ENCODE assay signal across 9 cellular contexts in the genomic region with DNA sequence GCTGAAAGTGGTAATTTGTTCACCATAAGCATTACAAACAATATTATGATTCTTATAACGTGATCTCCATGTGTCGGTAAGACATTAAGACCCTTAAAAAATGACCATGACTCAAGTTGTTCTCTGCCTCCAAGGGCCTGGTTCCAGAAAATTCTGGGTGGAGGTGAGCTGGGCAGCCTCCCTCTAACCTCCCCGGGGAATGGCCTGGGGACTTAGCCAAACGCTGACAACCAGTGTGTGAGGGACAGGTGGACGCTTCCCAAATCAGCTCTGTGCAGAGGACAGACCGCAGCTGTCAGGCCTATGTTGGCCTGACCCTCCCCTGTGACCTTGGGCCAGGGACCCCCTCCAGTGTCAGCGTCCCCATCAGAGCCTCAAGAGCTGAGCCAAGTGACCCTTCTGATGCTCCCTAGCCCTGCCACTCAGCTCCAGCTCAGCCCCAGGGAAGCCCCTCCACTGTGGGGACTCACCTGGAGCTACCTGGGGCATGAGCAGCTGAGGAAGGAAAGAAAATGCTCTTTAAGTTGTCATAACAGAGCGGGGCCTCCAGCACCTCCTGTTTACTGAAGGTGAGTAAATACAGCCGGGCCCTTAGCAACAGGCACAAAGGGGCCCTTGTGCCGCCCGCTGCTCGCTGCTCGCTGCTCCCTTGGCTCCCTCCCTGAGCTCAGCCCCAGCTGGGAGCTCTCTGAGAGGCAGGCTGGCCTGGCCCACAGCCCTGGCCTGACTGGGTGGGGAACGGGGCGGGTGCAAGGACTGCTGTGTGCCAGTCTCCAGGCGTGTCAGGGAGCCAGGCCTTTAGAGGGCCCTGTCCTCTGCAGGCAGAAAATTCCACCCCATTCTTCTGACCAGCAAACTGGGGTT.
DNase-seq lines count a peak whose midpoint lies in the region; ATAC-seq, FAIRE-seq and TF ChIP-seq lines count a peak whose summit lies in the region.
"Had no signal": no experiment of that assay in that cellular context is flagged by ENCODE, and none has a peak within 500 bp of the region (broad histone marks: within the 10 kb centered on the region; RNA-seq: fewer than 3 reads in every experiment).

No MANE protein-coding gene starts in this region.

- H3K27ac ChIP-seq in breast epithelium (peak overlapping the region; percentile 96 to 98), HepG2 (ENCODE audit: extremely low read length, insufficient read depth, low read length) (peak overlapping the region; percentile 83)

- WGBS in HepG2 (ENCODE audit: low lambda C conversion rate) = 0% methylated on average over 4 of the region's 16 CpGs

- peak overlapping the region; percentile 75 for H3K9ac ChIP-seq in HepG2 (ENCODE audit: insufficient read depth, low read depth, low read length)

- peaks cover 11% of the 10 kb centered on the region for H3K27me3 Mint-ChIP-seq in activated CD4-positive, alpha-beta memory T cell treated with anti-CD3 and anti-CD28 coated beads, Interleukin-2, amount 10 ng/mL, durations not matched to agents 7 days and 5 days

- H3K4me1 ChIP-seq in breast epithelium (peaks cover 4 to 20% of the 10 kb centered on the region in 2 donors), HepG2 (ENCODE audit: insufficient read depth, low read length) (peaks cover 85% of the 10 kb centered on the region)

- CTCF ChIA-PET in HepG2 (lab: Yijun Ruan, JAX; ENCODE audit: low intra/inter-chr PET ratio, low total read pairs) = interaction anchor here (0.7 kb wide), 1 partner anchor 114 kb away, joined by 3 read pairs; no protein-coding TSS in a partner anchor
- CTCF ChIA-PET in activated CD4-positive, alpha-beta memory T cell treated with anti-CD3 and anti-CD28 coated beads, Interleukin-2, amount 10 ng/mL, durations not matched to agents 7 days and 5 days (lab: Charles Lee) = interaction anchor here (1.5 kb wide), 1 partner anchor 18 kb away, joined by 3 read pairs; no protein-coding TSS in a partner anchor

- H2AFZ ChIP-seq in HepG2 (ENCODE audit: low read length) = no peak overlapping the region

- no peaks in the 10 kb centered on the region for H3K4me1 Mint-ChIP-seq in activated CD4-positive, alpha-beta memory T cell treated with anti-CD3 and anti-CD28 coated beads, Interleukin-2, amount 10 ng/mL, durations not matched to agents 7 days and 5 days

- no peak overlapping the region for H3K27ac Mint-ChIP-seq in activated CD4-positive, alpha-beta memory T cell treated with anti-CD3 and anti-CD28 coated beads, Interleukin-2, amount 10 ng/mL, durations not matched to agents 7 days and 5 days

- TF ChIP-seq POLR2A in breast epithelium (IDR thresholded peaks at IDR 0.05) (no peak), HepG2 (IDR thresholded peaks at IDR 0.05; ENCODE audit: insufficient read depth in 1 of 2, low read depth in 2 of 2, low read length in 2 of 2) (peak in 1 of 2 experiments; percentile 2; a peak in 2 of 4 replicates)

- no peaks in the 10 kb centered on the region for H3K9me3 Mint-ChIP-seq in activated CD4-positive, alpha-beta memory T cell treated with anti-CD3 and anti-CD28 coated beads, Interleukin-2, amount 10 ng/mL, durations not matched to agents 7 days and 5 days

- H3K4me2 ChIP-seq in HepG2 (ENCODE audit: low read depth, low read length) = peak overlapping the region; percentile 89

- no peak overlapping the region for H3K4me3 Mint-ChIP-seq in activated CD4-positive, alpha-beta memory T cell treated with anti-CD3 and anti-CD28 coated beads, Interleukin-2, amount 10 ng/mL, durations not matched to agents 7 days and 5 days

- peak; percentile 52; the same call in 1 of the 2 replicates for TF ChIP-seq RAD21 in HepG2 (CRISPR knock-in tag; IDR thresholded peaks at IDR 0.05)

- FAIRE-seq in HepG2 (lab: Jason Lieb, UNC) = peak; percentile 79

- peak; percentile 22 for DNase-seq in NCI-H82 (lab: John Stamatoyannopoulos, UW)
- no peak for DNase-seq in NCI-H82 treated with DMSO at 0.1 percent for 48 hours (lab: John Stamatoyannopoulos, UW; ENCODE audit: unreplicated experiment)
- DNase-seq in breast epithelium (ENCODE audit: low spot score in 2 of 2) = peak; percentile 82 to 91
- peak; percentile 93 for DNase-seq in HepG2 (ENCODE audit: low spot score)
- peak; percentile 73 for DNase-seq in ureter (ENCODE audit: low spot score)
- no peak for DNase-seq in GM20000 (ENCODE audit: low spot score)
- no peak for DNase-seq in activated CD4-positive, alpha-beta memory T cell treated with anti-CD3 and anti-CD28 coated beads, Interleukin-2, amount 10 ng/mL, durations not matched to agents 7 days and 5 days
- DNase-seq: cortex of kidney had no signal

- BruUV-seq in HepG2 (replicated peaks; lab: Mats Ljungman, UMichigan) = no TSS peak

- POLR2A ChIA-PET in HepG2 (lab: Yijun Ruan, JAX) = interaction anchor here (0.6 to 3.5 kb wide), 12 partner anchors 10 to 807 kb away, joined by 3 to 60 read pairs (median 4); partner anchors contain the start of genes CALM1 and PSMC1
- POLR2A ChIA-PET in activated CD4-positive, alpha-beta memory T cell treated with anti-CD3 and anti-CD28 coated beads, Interleukin-2, amount 10 ng/mL, durations not matched to agents 7 days and 5 days (lab: Charles Lee) = no interaction called here

- H3K36me3 ChIP-seq in breast epithelium = no peaks in the 10 kb centered on the region
- H3K36me3 ChIP-seq in HepG2 (replicated peaks in 1 of 2; ENCODE audit: control insufficient read depth in 1 of 2, insufficient read depth in 2 of 2, low read length in 2 of 2) = no peaks in the 10 kb centered on the region

- peak; percentile 96 for ATAC-seq in HepG2
- ATAC-seq in GM21619 (IDR thresholded peaks at IDR 0.05; ENCODE audit: unreplicated experiment) = no peak

- H3K27me3 ChIP-seq in breast epithelium = no peaks in the 10 kb centered on the region
- no peaks in the 10 kb centered on the region for H3K27me3 ChIP-seq in HepG2 (ENCODE audit: control insufficient read depth in 1 of 2, insufficient read depth in 2 of 2, low read length in 2 of 2)

- no peaks in the 10 kb centered on the region for H3K79me2 ChIP-seq in HepG2 (ENCODE audit: insufficient read depth, low read length)

- no peaks in the 10 kb centered on the region for H4K20me1 ChIP-seq in HepG2 (ENCODE audit: insufficient read depth, low read length)

- H3K36me3 Mint-ChIP-seq in activated CD4-positive, alpha-beta memory T cell treated with anti-CD3 and anti-CD28 coated beads, Interleukin-2, amount 10 ng/mL, durations not matched to agents 7 days and 5 days (ENCODE audit: low read depth) = no peaks in the 10 kb centered on the region

- TF ChIP-seq EP300 in HepG2 (IDR thresholded peaks at IDR 0.05; ENCODE audit: low read depth in 2 of 2, low read length in 2 of 2) = peak; percentile 85 to 88
- TF ChIP-seq EP300 in HepG2 (CRISPR knock-in tag; IDR thresholded peaks at IDR 0.05; ENCODE audit: borderline replicate concordance) = peak; percentile 77; the same call in 1 of the 2 replicates

- intact Hi-C loops in breast epithelium (cut with DNase I; ENCODE audit: low total_unique reads) (no loop called here), HepG2 (cut with micrococcal nuclease; ENCODE audit: unreplicated experiment) (no loop called here)

- in situ Hi-C loops in HepG2 (cut with HindIII; ENCODE audit: extremely low pct_ligation_motif_present, low pct_unique_long_range_greater_than_20kb) = loop anchor here (10.0 kb wide), 1 partner anchor 209 kb away; no protein-coding TSS in a partner anchor

- no peak overlapping the region for H3K4me3 ChIP-seq in breast epithelium
- H3K4me3 ChIP-seq in HepG2 (replicated peaks in 1 of 3; ENCODE audit: insufficient read depth in 1 of 3, low read depth in 2 of 3, low read length in 3 of 3) = peak overlapping the region; percentile 14 to 56 (median 20); a peak in 5 of 6 replicates

- TF ChIP-seq CTCF in breast epithelium (IDR thresholded peaks at IDR 0.05) (no peak), HepG2 (CRISPR knock-in tag; IDR thresholded peaks at IDR 0.05) (peak; percentile 6; the same call in 1 of the 2 replicates), GM20000 (IDR thresholded peaks at IDR 0.05; ENCODE audit: extremely low read depth, missing control alignments) (no peak)

- H3K9me3 ChIP-seq in breast epithelium (no peaks in the 10 kb centered on the region), HepG2 (ENCODE audit: low read length) (no peaks in the 10 kb centered on the region)

TF ChIP-seq in HepG2, 621 proteins besides CTCF, POLR2A, EP300 and RAD21 (continues in another document):
- TF ChIP-seq PHF21A (CRISPR knock-in tag; IDR thresholded peaks at IDR 0.05) = peak; percentile 91
- TF ChIP-seq SP5 (CRISPR knock-in tag; IDR thresholded peaks at IDR 0.05; ENCODE audit: borderline replicate concordance, low read depth) = peak; percentile 24
- TF ChIP-seq, protein P1, sequence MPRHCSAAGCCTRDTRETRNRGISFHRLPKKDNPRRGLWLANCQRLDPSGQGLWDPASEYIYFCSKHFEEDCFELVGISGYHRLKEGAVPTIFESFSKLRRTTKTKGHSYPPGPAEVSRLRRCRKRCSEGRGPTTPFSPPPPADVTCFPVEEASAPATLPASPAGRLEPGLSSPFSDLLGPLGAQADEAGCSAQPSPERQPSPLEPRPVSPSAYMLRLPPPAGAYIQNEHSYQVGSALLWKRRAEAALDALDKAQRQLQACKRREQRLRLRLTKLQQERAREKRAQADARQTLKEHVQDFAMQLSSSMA (CRISPR knock-in tag; IDR thresholded peaks at IDR 0.05) = 0 out of 2 replicates have a peak, but pooled peaks have one; percentile 75
- TF ChIP-seq, protein P2, sequence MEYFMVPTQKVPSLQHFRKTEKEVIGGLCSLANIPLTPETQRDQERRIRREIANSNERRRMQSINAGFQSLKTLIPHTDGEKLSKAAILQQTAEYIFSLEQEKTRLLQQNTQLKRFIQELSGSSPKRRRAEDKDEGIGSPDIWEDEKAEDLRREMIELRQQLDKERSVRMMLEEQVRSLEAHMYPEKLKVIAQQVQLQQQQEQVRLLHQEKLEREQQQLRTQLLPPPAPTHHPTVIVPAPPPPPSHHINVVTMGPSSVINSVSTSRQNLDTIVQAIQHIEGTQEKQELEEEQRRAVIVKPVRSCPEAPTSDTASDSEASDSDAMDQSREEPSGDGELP (IDR thresholded peaks at IDR 0.05; ENCODE audit: borderline replicate concordance, low read depth) = peak; percentile 99
- TF ChIP-seq KAT2B (IDR thresholded peaks at IDR 0.05; ENCODE audit: borderline replicate concordance, low read depth, low read length) = no peak
- peak; percentile 79 for TF ChIP-seq MED1 (CRISPR knock-in tag; IDR thresholded peaks at IDR 0.05)

Comparison
In these comparisons a context has a peak if more than half of its experiments do, and no peak if none do; other contexts are left out.
1. DNase-seq: peak in NCI-H82 (single experiment), breast epithelium (2 of 2), HepG2 (single experiment) and ureter (single experiment); none in NCI-H82 treated with DMSO at 0.1 percent for 48 hours (single experiment), GM20000 (single experiment) and activated CD4-positive, alpha-beta memory T cell treated with anti-CD3 and anti-CD28 coated beads, Interleukin-2, amount 10 ng/mL, durations not matched to agents 7 days and 5 days (single experiment).
2. H3K4me3 ChIP-seq: peak in HepG2 (3 of 3); none in breast epithelium (0 of 3).